Comparison of ENCODE assay signal across 25 cellular contexts in the genomic region with DNA sequence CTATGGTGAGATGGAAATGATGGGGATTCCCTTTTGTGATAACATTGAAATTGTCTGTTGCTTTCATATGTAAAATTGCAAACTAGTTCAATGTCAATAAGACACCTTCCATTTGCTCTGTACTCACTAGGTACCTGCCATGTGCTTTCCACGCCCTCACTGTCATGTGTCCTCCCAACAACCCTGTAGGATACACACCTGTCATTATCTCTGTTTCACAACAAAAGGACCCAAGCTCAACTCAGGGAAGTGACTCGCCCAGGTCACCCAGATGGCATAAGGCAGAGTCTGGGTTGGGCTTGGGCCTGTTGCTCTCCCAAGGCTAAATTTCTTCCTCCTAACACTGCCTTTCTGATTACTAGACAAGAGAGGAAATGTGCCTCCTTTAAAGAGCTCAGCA. TPM values are rescaled to one million over a fixed set of nuclear protein-coding genes. Genes with fewer than 3 reads are reported as not detected.
A peak's percentile ranks its signal among the peaks of the same experiment; 100 is the strongest.
DNase-seq lines count a peak whose midpoint lies in the region; ATAC-seq and TF ChIP-seq lines count a peak whose summit lies in the region.
"Had no signal": no experiment of that assay in that cellular context is flagged by ENCODE, and none has a peak within 500 bp of the region (broad histone marks: within the 10 kb centered on the region; RNA-seq: fewer than 3 reads in every experiment).

No MANE protein-coding gene starts in this region.

- peaks cover under 1% of the 10 kb centered on the region for H3K4me1 ChIP-seq in foreskin keratinocyte
- peaks cover 7% of the 10 kb centered on the region for H3K4me1 ChIP-seq in effector memory CD4-positive, alpha-beta T cell (ENCODE audit: control insufficient read depth, insufficient read depth, low read length, poor library complexity, severe bottlenecking)
- H3K4me1 ChIP-seq: BE2C had no signal

- DNase-seq in stimulated activated naive CD8-positive, alpha-beta T cell treated with anti-CD3 and anti-CD28 coated beads, Interleukin-15, Interleukin-2, amounts not matched to agents 100 U/mL and 50 U/mL, for 24 hours, result no peak
- DNase-seq in stimulated activated naive CD8-positive, alpha-beta T cell treated with anti-CD3 and anti-CD28 coated beads, Interleukin-15, amount 100 ng/mL, for 72 hours, result no peak
- DNase-seq in SW480 (ENCODE audit: low spot score), result peak; percentile 14
- no peak for DNase-seq in foreskin keratinocyte
- no peak for DNase-seq in type B pancreatic cell (ENCODE audit: extremely low spot score, unreplicated experiment)
- DNase-seq in left lobe of liver (ENCODE audit: low spot score), result no peak
- DNase-seq in effector memory CD4-positive, alpha-beta T cell, result no peak
- DNase-seq in middle frontal gyrus (ENCODE audit: extremely low spot score, low spot score), result no peak
- DNase-seq: BE2C; CD8-positive, alpha-beta memory T cell; H9; IMR-90; KG1; MG63; NCI-H1694; NCI-H2029 treated with DMSO at 0.1 percent for 48 hours; NCI-H2171; NCI-H345; NCI-H510A treated with DMSO at 0.1 percent for 48 hours; NCI-H82; SHP77 had no signal

- peaks cover 8% of the 10 kb centered on the region for H3K36me3 Mint-ChIP-seq in type B pancreatic cell
- H3K36me3 Mint-ChIP-seq: CD14-positive monocyte had no signal

- H3K9me3 ChIP-seq in effector memory CD4-positive, alpha-beta T cell (ENCODE audit: control insufficient read depth, low read length), result no peaks in the 10 kb centered on the region
- H3K9me3 ChIP-seq: BE2C, MG63 had no signal

- ATAC-seq in stimulated activated naive CD8-positive, alpha-beta T cell treated with anti-CD3 and anti-CD28 coated beads, Interleukin-15, Interleukin-2, amounts not matched to agents 100 U/mL and 50 U/mL, for 24 hours, result peak; percentile 14
- ATAC-seq in stimulated activated naive CD8-positive, alpha-beta T cell treated with anti-CD3 and anti-CD28 coated beads, Interleukin-15, amount 100 ng/mL, for 72 hours, result no peak
- peak; percentile 26 for ATAC-seq in foreskin keratinocyte
- no peak for ATAC-seq in left lobe of liver
- ATAC-seq: GM12878 had no signal

- H3K4me3 ChIP-seq in effector memory CD4-positive, alpha-beta T cell (ENCODE audit: insufficient read depth, low read depth, low read length, poor library complexity, severe bottlenecking), result no peak overlapping the region
- H3K4me3 ChIP-seq: GM12878, GM23338, MG63 had no signal

- no peak overlapping the region for H3K27ac ChIP-seq in foreskin keratinocyte
- H3K27ac ChIP-seq in effector memory CD4-positive, alpha-beta T cell (ENCODE audit: insufficient read depth, low read length, poor library complexity, severe bottlenecking), result no peak overlapping the region
- H3K27ac ChIP-seq: RWPE1 had no signal

- H3K4me3 Mint-ChIP-seq in stimulated activated naive CD8-positive, alpha-beta T cell treated with anti-CD3 and anti-CD28 coated beads, Interleukin-15, amount 100 ng/mL, for 72 hours, result no peak overlapping the region
- H3K4me3 Mint-ChIP-seq in type B pancreatic cell, result no peak overlapping the region
- H3K4me3 Mint-ChIP-seq: CD14-positive monocyte; CD8-positive, alpha-beta memory T cell; GM23338; H9 had no signal

- TF ChIP-seq CTCF in foreskin keratinocyte (conservative IDR thresholded peaks at IDR 0.05) (no peak), type B pancreatic cell (conservative IDR thresholded peaks at IDR 0.05) (no peak)

- H3K36me3 ChIP-seq in effector memory CD4-positive, alpha-beta T cell (ENCODE audit: control insufficient read depth, insufficient read depth, low read length), result no peaks in the 10 kb centered on the region
- H3K36me3 ChIP-seq: BE2C, MG63 had no signal

- H3K27me3 Mint-ChIP-seq in stimulated activated naive CD8-positive, alpha-beta T cell treated with anti-CD3 and anti-CD28 coated beads, Interleukin-15, amount 100 ng/mL, for 72 hours, result peaks cover 20% of the 10 kb centered on the region
- H3K27me3 Mint-ChIP-seq in type B pancreatic cell, result no peaks in the 10 kb centered on the region

- H3K27ac Mint-ChIP-seq in stimulated activated naive CD8-positive, alpha-beta T cell treated with anti-CD3 and anti-CD28 coated beads, Interleukin-15, amount 100 ng/mL, for 72 hours, result no peak overlapping the region
- peak overlapping the region; percentile 59 for H3K27ac Mint-ChIP-seq in type B pancreatic cell
- H3K27ac Mint-ChIP-seq: CD8-positive, alpha-beta memory T cell; GM23338; H9 had no signal

- peaks cover 14% of the 10 kb centered on the region for H3K4me1 Mint-ChIP-seq in stimulated activated naive CD8-positive, alpha-beta T cell treated with anti-CD3 and anti-CD28 coated beads, Interleukin-15, amount 100 ng/mL, for 72 hours
- no peaks in the 10 kb centered on the region for H3K4me1 Mint-ChIP-seq in type B pancreatic cell (ENCODE audit: unreplicated experiment)

- H3K9me3 Mint-ChIP-seq in stimulated activated naive CD8-positive, alpha-beta T cell treated with anti-CD3 and anti-CD28 coated beads, Interleukin-15, amount 100 ng/mL, for 72 hours, result no peaks in the 10 kb centered on the region
- no peaks in the 10 kb centered on the region for H3K9me3 Mint-ChIP-seq in type B pancreatic cell
- H3K9me3 Mint-ChIP-seq: CD14-positive monocyte; CD8-positive, alpha-beta memory T cell; GM23338; H9 had no signal

- no peaks in the 10 kb centered on the region for H3K27me3 ChIP-seq in foreskin keratinocyte
- H3K27me3 ChIP-seq in effector memory CD4-positive, alpha-beta T cell (replicated peaks; ENCODE audit: control insufficient read depth, insufficient read depth, low read length, poor library complexity, severe bottlenecking), result no peaks in the 10 kb centered on the region
- H3K27me3 ChIP-seq: MG63 had no signal

RNA-seq across cellular contexts. Expression of a gene that starts 45.3 kb away (rescaled TPM):
- total RNA-seq in foreskin keratinocyte, result 3.8 and 4.3 TPM in 2 replicates
- 1.9 and 2.1 TPM in 2 replicates for polyA plus RNA-seq in foreskin keratinocyte
- 3.4 and 7.2 TPM in 2 replicates for total RNA-seq in type B pancreatic cell (ENCODE audit: low replicate concordance)
- 0.05 TPM for total RNA-seq in left lobe of liver
- total RNA-seq: IMR-90 had no signal
- polyA plus RNA-seq: CD14-positive monocyte had no signal

Comparison
In these comparisons a context has a peak if more than half of its experiments do, and no peak if none do; other contexts are left out.
1. ATAC-seq: peak in stimulated activated naive CD8-positive, alpha-beta T cell treated with anti-CD3 and anti-CD28 coated beads, Interleukin-15, Interleukin-2, amounts not matched to agents 100 U/mL and 50 U/mL, for 24 hours (single experiment) and foreskin keratinocyte (single experiment); none in stimulated activated naive CD8-positive, alpha-beta T cell treated with anti-CD3 and anti-CD28 coated beads, Interleukin-15, amount 100 ng/mL, for 72 hours (single experiment) and left lobe of liver (single experiment).